In genomic region chr4:48268956-48269860, GRCh38 we compare ENCODE assay signal across 8 cellular contexts. TPM values are rescaled to one million over a fixed set of nuclear protein-coding genes. Genes with fewer than 3 reads are reported as not detected.
DNase-seq lines count a peak whose midpoint lies in the region; ATAC-seq and TF ChIP-seq lines count a peak whose summit lies in the region.

TEC (minus strand) TSS chr4:48269838; CDS start chr4:48228614, 41,224 bp downstream.

- CTCF ChIA-PET in activated CD4-positive, alpha-beta memory T cell treated with anti-CD3 and anti-CD28 coated beads for 36 hours (lab: Charles Lee), result no interaction called here

- H3K9me3 ChIP-seq in tibial artery, result no peaks in the 10 kb centered on the region

- H3K27ac ChIP-seq in tibial artery, result peak within 1 kb of the TSS; percentile 81 to 82

- peak; percentile 21 for ATAC-seq in HG02623 (IDR thresholded peaks at IDR 0.05; ENCODE audit: unreplicated experiment)

- H3K27me3 Mint-ChIP-seq in activated CD4-positive, alpha-beta memory T cell treated with anti-CD3 and anti-CD28 coated beads for 36 hours, result no peaks in the 10 kb centered on the region
- H3K27me3 Mint-ChIP-seq in nephron (ENCODE audit: low read depth), result peaks cover 24% of the 10 kb centered on the region

- intact Hi-C loops in activated CD4-positive, alpha-beta memory T cell treated with anti-CD3 and anti-CD28 coated beads for 36 hours (cut with micrococcal nuclease), result loop anchor here (1.0 to 5.0 kb wide), 3 partner anchors 72 to 140 kb away; partner anchors contain the start of gene SLAIN2
- intact Hi-C loops in tibial artery (cut with DNase I; ENCODE audit: low total_unique reads), result no loop called here

- peak within 1 kb of the TSS; percentile 91 for H3K4me3 Mint-ChIP-seq in activated CD4-positive, alpha-beta memory T cell treated with anti-CD3 and anti-CD28 coated beads for 36 hours
- peak within 1 kb of the TSS; percentile 86 to 94 (median 91) for H3K4me3 Mint-ChIP-seq in nephron

- peak within 1 kb of the TSS; percentile 86 to 92 for H3K4me3 ChIP-seq in tibial artery

- no peaks in the 10 kb centered on the region for H3K27me3 ChIP-seq in tibial artery

- H3K9me3 Mint-ChIP-seq in activated CD4-positive, alpha-beta memory T cell treated with anti-CD3 and anti-CD28 coated beads for 36 hours, result no peaks in the 10 kb centered on the region
- peaks cover 5% of the 10 kb centered on the region for H3K9me3 Mint-ChIP-seq in nephron

- H3K36me3 ChIP-seq in tibial artery, result no peaks in the 10 kb centered on the region

- H3K4me1 ChIP-seq in tibial artery, result peaks cover 0 to 12% (median 4%) of the 10 kb centered on the region in 4 donors

- H3K4me1 Mint-ChIP-seq in activated CD4-positive, alpha-beta memory T cell treated with anti-CD3 and anti-CD28 coated beads for 36 hours (ENCODE audit: low read depth), result peaks cover 23% of the 10 kb centered on the region
- no peaks in the 10 kb centered on the region for H3K4me1 Mint-ChIP-seq in nephron

- H3K27ac Mint-ChIP-seq in activated CD4-positive, alpha-beta memory T cell treated with anti-CD3 and anti-CD28 coated beads for 36 hours, result peak within 1 kb of the TSS; percentile 75
- peak within 1 kb of the TSS in 2 of 3 experiments; percentile 63 to 80 for H3K27ac Mint-ChIP-seq in nephron

- H3K36me3 Mint-ChIP-seq in activated CD4-positive, alpha-beta memory T cell treated with anti-CD3 and anti-CD28 coated beads for 36 hours, result no peaks in the 10 kb centered on the region
- no peaks in the 10 kb centered on the region for H3K36me3 Mint-ChIP-seq in nephron (ENCODE audit: low read depth)

- DNase-seq in SHP77 (lab: John Stamatoyannopoulos, UW) (peak; percentile 35 to 61), SHP77 treated with DMSO at 0.1 percent for 48 hours (lab: John Stamatoyannopoulos, UW) (no peak), NAMALWA (ENCODE audit: low spot score) (peak; percentile 76), fibroblast of gingiva (ENCODE audit: low read depth) (peak; percentile 57), tibial artery (peak; percentile 49 to 77)
- peak; percentile 45 for DNase-seq in activated CD4-positive, alpha-beta memory T cell treated with anti-CD3 and anti-CD28 coated beads for 36 hours

- TF ChIP-seq CTCF in nephron (IDR thresholded peaks at IDR 0.05; ENCODE audit: unreplicated experiment in 3 of 3) (no peak), tibial artery (IDR thresholded peaks at IDR 0.05) (no peak)

- POLR2A ChIA-PET in activated CD4-positive, alpha-beta memory T cell treated with anti-CD3 and anti-CD28 coated beads for 36 hours (lab: Charles Lee), result no interaction called here

RNA-seq across cellular contexts. Expression of gene TEC, which starts in this region (rescaled TPM):
- 1 to 10 TPM; 1.8 to 3.0 TPM for total RNA-seq in activated CD4-positive, alpha-beta memory T cell treated with anti-CD3 and anti-CD28 coated beads for 36 hours
